In the genomic region with DNA sequence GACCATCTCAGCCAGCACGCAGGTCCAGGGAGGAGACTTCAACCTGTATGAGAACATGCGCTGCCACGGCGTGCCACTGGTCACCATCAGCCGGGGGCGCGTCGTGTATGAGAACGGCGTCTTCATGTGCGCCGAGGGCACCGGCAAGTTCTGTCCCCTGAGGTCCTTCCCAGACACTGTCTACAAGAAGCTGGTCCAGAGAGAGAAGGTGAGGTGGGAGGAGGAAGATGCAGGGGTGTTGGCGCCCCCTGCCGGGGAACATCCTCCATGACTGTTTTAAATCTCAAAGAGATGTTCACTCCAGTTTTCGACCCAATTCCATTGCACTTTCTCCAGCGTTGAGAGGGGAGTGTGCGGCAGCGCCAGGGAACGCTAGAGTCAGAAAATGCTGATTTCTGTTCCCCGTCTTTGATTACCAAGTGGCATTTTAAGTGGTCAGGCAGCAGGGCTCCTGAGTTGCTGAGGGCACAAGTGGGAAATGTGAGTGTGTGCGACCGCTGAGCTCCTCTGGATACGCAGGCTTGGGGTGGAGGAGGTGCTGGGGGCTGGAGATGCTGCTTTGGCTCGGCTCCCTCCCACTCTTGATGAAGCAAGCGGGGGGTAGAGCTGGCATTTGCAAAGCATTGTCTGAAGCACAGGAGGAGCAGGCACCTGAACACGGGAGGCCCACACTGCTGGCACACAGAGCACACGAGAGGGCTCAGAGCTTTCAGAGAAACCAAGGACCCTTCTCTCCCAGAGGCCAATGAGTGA, we compare ENCODE assay signal across 8 cellular contexts. TPM values are rescaled to one million over a fixed set of nuclear protein-coding genes. Genes with fewer than 3 reads are reported as not detected.
DNase-seq lines count a peak whose midpoint lies in the region; ATAC-seq and TF ChIP-seq lines count a peak whose summit lies in the region.

No MANE protein-coding gene starts in this region.

- H3K4me3 Mint-ChIP-seq in GM23338 (peak overlapping the region; percentile 88), nephron (no peak overlapping the region)
- H3K4me3 Mint-ChIP-seq in activated T-cell treated with anti-CD3 and anti-CD28 coated beads, Interleukin-2, amount 50 U/mL, for 24 hours: no peak overlapping the region

- H3K9me3 ChIP-seq in NT2/D1 (ENCODE audit: insufficient read depth, low read length): no peaks in the 10 kb centered on the region
- H3K9me3 ChIP-seq in stomach: no peaks in the 10 kb centered on the region

- H3K79me2 ChIP-seq in GM23338 (replicated peaks; ENCODE audit: insufficient read depth): no peaks in the 10 kb centered on the region

- H3K4me1 Mint-ChIP-seq in GM23338 (peaks cover 27% of the 10 kb centered on the region), nephron (no peaks in the 10 kb centered on the region)
- peaks cover 2% of the 10 kb centered on the region for H3K4me1 Mint-ChIP-seq in activated T-cell treated with anti-CD3 and anti-CD28 coated beads, Interleukin-2, amount 50 U/mL, for 24 hours (ENCODE audit: low read depth)

- H3K36me3 ChIP-seq in GM23338 (ENCODE audit: insufficient read depth) (no peaks in the 10 kb centered on the region), NT2/D1 (ENCODE audit: insufficient read depth, insufficient read length, low read length) (peaks cover 5% of the 10 kb centered on the region), stomach (no peaks in the 10 kb centered on the region)

- H3K27me3 ChIP-seq in GM23338 (ENCODE audit: insufficient read depth) (peaks cover 22% of the 10 kb centered on the region), NT2/D1 (ENCODE audit: insufficient read depth, insufficient read length) (no peaks in the 10 kb centered on the region), stomach (peaks cover 0 to 54% (median 17%) of the 10 kb centered on the region in 3 donors)

- H3K4me1 ChIP-seq in GM23338 (ENCODE audit: insufficient read depth) (0 out of 2 replicates have a peak, but pooled peaks cover 6% of the 10 kb centered on the region), NT2/D1 (ENCODE audit: insufficient read depth, insufficient read length) (peaks cover 6% of the 10 kb centered on the region), stomach (peaks cover 0 to 10% (median 4%) of the 10 kb centered on the region in 4 donors)

- DNase-seq in AML-193 (lab: John Stamatoyannopoulos, UW): peak; percentile 21 to 57
- peak; percentile 91 for DNase-seq in GM23338 (ENCODE audit: low spot score)
- DNase-seq in NT2/D1 (ENCODE audit: low read depth, low spot score): peak; percentile 59
- peak; percentile 79 for DNase-seq in activated T-cell treated with anti-CD3 and anti-CD28 coated beads, Interleukin-2, amount 50 U/mL, for 24 hours
- peak; percentile 60 for DNase-seq in fibroblast of mammary gland (ENCODE audit: low read depth)
- DNase-seq in stomach: peak; percentile 72

- TF ChIP-seq EP300 in stomach (IDR thresholded peaks at IDR 0.05): no peak

- H3K36me3 Mint-ChIP-seq in GM23338 (ENCODE audit: low read depth) (no peaks in the 10 kb centered on the region), nephron (ENCODE audit: low read depth) (peaks cover 7% of the 10 kb centered on the region)
- H3K36me3 Mint-ChIP-seq in activated T-cell treated with anti-CD3 and anti-CD28 coated beads, Interleukin-2, amount 50 U/mL, for 24 hours (ENCODE audit: low read depth): no peaks in the 10 kb centered on the region

- no peak overlapping the region for H3K9ac ChIP-seq in NT2/D1 (ENCODE audit: insufficient read length, low read depth)

- ATAC-seq in GM23338: peak; percentile 80
- no peak for ATAC-seq in GM18858 (IDR thresholded peaks at IDR 0.05; ENCODE audit: unreplicated experiment)

- H3K27ac Mint-ChIP-seq in GM23338: no peak overlapping the region
- no peak overlapping the region for H3K27ac Mint-ChIP-seq in activated T-cell treated with anti-CD3 and anti-CD28 coated beads, Interleukin-2, amount 50 U/mL, for 24 hours
- no peak overlapping the region for H3K27ac Mint-ChIP-seq in nephron

- no peaks in the 10 kb centered on the region for H3K9me2 ChIP-seq in GM23338 (ENCODE audit: insufficient read depth)

- H3K4me2 ChIP-seq in GM23338: peak overlapping the region; percentile 97

- H3K27ac ChIP-seq in GM23338 (ENCODE audit: low read depth) (no peak overlapping the region), stomach (no peak overlapping the region)

- TF ChIP-seq CTCF in GM23338 (conservative IDR thresholded peaks at IDR 0.05; ENCODE audit: low read depth in 2 of 2) (peak; percentile 80 to 92), fibroblast of mammary gland (conservative IDR thresholded peaks at IDR 0.05; ENCODE audit: control insufficient read depth, insufficient read depth, low read depth, low read length) (peak; percentile 84), nephron (IDR thresholded peaks at IDR 0.05; ENCODE audit: unreplicated experiment in 3 of 3) (peak; percentile 86 to 87 (median 86)), stomach (IDR thresholded peaks at IDR 0.05) (peak in 5 of 7 experiments; percentile 37 to 84 (median 59))

- peak overlapping the region; percentile 83 for H3K4me3 ChIP-seq in GM23338
- no peak overlapping the region for H3K4me3 ChIP-seq in NT2/D1 (ENCODE audit: insufficient read length, low read depth)
- no peak overlapping the region for H3K4me3 ChIP-seq in fibroblast of mammary gland (ENCODE audit: control insufficient read depth, low read depth, low read length)
- H3K4me3 ChIP-seq in stomach: no peak overlapping the region

- H2AFZ ChIP-seq in GM23338: peak overlapping the region; percentile 96

- no peak for TF ChIP-seq POLR2A in stomach (IDR thresholded peaks at IDR 0.05)

- intact Hi-C loops in stomach (cut with DNase I; ENCODE audit: low total_unique reads): loop anchor here (5.0 kb wide), 1 partner anchor 95 kb away; a partner anchor contains a TSS

- 27 to 30% (median 29%) methylated on average over 26 to 28 of the region's 28 CpGs for WGBS in stomach, 5 donors

- H3K9me3 Mint-ChIP-seq in GM23338 (no peaks in the 10 kb centered on the region), nephron (no peaks in the 10 kb centered on the region)
- H3K9me3 Mint-ChIP-seq in activated T-cell treated with anti-CD3 and anti-CD28 coated beads, Interleukin-2, amount 50 U/mL, for 24 hours: no peaks in the 10 kb centered on the region

- H3K27me3 Mint-ChIP-seq in GM23338 (ENCODE audit: insufficient read depth, low read depth, poor library complexity) (peaks cover 20% of the 10 kb centered on the region), nephron (ENCODE audit: low read depth) (peaks cover 19% of the 10 kb centered on the region)
- H3K27me3 Mint-ChIP-seq in activated T-cell treated with anti-CD3 and anti-CD28 coated beads, Interleukin-2, amount 50 U/mL, for 24 hours: peaks cover 19% of the 10 kb centered on the region

- H4K20me1 ChIP-seq in GM23338 (replicated peaks; ENCODE audit: insufficient read depth): no peaks in the 10 kb centered on the region

- no peaks in the 10 kb centered on the region for H3F3A ChIP-seq in GM23338 (replicated peaks; ENCODE audit: low read depth)

TF ChIP-seq in GM23338, 12 proteins besides CTCF, POLR2A, EP300 and RAD21 (continues in another document):
- TF ChIP-seq ZNF331 (CRISPR knock-in tag; IDR thresholded peaks at IDR 0.05; ENCODE audit: low read depth) (no peak), STAT1 (IDR thresholded peaks at IDR 0.05; ENCODE audit: unreplicated experiment) (no peak)

RNA-seq across cellular contexts. Expression of a gene that starts 27.7 kb away (rescaled TPM):
- 3.7 and 4.5 TPM in 2 replicates for total RNA-seq in GM23338 (2014; rRNA removed; shearing (Covaris generic))
- polyA plus RNA-seq in GM23338 (2016; fragmentation: Nextera tagmentation; extraction: Ambion mirVana) (3.3 and 3.5 TPM in 2 replicates), stomach (10 to 100 TPM; 12.3 to 24.1 (median 14.8) TPM)
- 10 to 100 TPM in 2 of 5 donors, 1 to 10 TPM in 3; 7.0 to 19.9 (median 9.9) TPM for total RNA-seq in stomach

Comparison
In these comparisons a context has a peak if more than half of its experiments do, and no peak if none do; other contexts are left out.
1. DNase-seq: peak in every context shown above with its lines; median percentile 91 in GM23338; 79 in activated T-cell treated with anti-CD3 and anti-CD28 coated beads, Interleukin-2, amount 50 U/mL, for 24 hours; 72 in stomach; 60 in fibroblast of mammary gland; 59 in NT2/D1; 39 in AML-193.